In the genomic region with DNA sequence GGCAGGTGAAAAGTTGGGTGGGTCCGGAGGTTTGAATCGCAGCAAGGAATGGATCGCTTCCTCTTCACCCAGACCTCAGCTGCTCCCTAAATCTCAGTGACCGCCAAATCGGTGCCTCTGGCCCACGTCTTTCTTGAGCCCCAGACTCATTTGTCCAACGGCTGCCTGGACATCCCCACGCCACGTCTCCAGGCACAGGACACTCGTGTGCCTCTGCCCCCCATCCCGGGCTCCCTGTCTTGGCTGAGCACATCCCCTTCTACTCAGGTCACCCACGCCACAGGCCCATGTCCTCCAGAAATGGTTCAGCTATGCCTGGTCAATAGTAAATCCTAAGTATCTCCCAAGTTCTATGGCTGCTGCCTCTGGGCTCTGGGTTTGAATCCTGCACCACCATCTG, we compare ENCODE assay signal across 16 cellular contexts. TPM values are rescaled to one million over a fixed set of nuclear protein-coding genes. Genes with fewer than 3 reads are reported as not detected.
DNase-seq lines count a peak whose midpoint lies in the region; ATAC-seq and TF ChIP-seq lines count a peak whose summit lies in the region.
"Had no signal": no experiment of that assay in that cellular context is flagged by ENCODE, and none has a peak within 500 bp of the region (broad histone marks: within the 10 kb centered on the region; RNA-seq: fewer than 3 reads in every experiment).

No MANE protein-coding gene starts in this region.

- no peak overlapping the region for H4K5ac ChIP-seq in IMR-90 (ENCODE audit: low read depth, low read length)

- no peak overlapping the region for H3K56ac ChIP-seq in IMR-90 (ENCODE audit: extremely low read depth, insufficient read depth, low read length)

- no peaks in the 10 kb centered on the region for H3K36me3 Mint-ChIP-seq in progenitor cell of endocrine pancreas (ENCODE audit: insufficient read depth)

- in situ Hi-C loops in IMR-90 (cut with MboI; ENCODE audit: low sequenced_read_pairs), result no loop called here

- no peak overlapping the region for H3K14ac ChIP-seq in IMR-90 (replicated peaks; ENCODE audit: low read depth, low read length)

- peaks cover 2% of the 10 kb centered on the region for H3K27me3 Mint-ChIP-seq in progenitor cell of endocrine pancreas

- no peak overlapping the region for H3K27ac ChIP-seq in IMR-90 (ENCODE audit: insufficient read depth, low read length)
- peak overlapping the region; percentile 26 to 91 for H3K27ac ChIP-seq in coronary artery
- H3K27ac ChIP-seq in prostate gland, result peak overlapping the region; percentile 1 to 24
- H3K27ac ChIP-seq in testis, result peak overlapping the region; percentile 46 to 67
- H3K27ac ChIP-seq: C4-2B had no signal

- H2BK15ac ChIP-seq in IMR-90 (ENCODE audit: low read depth, low read length), result no peak overlapping the region

- H3K36me3 ChIP-seq in IMR-90 (ENCODE audit: control insufficient read depth, insufficient read depth, low read length) (no peaks in the 10 kb centered on the region), prostate gland (no peaks in the 10 kb centered on the region), testis (ENCODE audit: low read depth, missing control alignments) (no peaks in the 10 kb centered on the region)

- POLR2A ChIA-PET in IMR-90 (lab: Charles Lee; ENCODE audit: unreplicated experiment), result no interaction called here

- no peaks in the 10 kb centered on the region for H3K27me3 ChIP-seq in IMR-90 (ENCODE audit: control insufficient read depth, insufficient read depth, low read length)
- no peaks in the 10 kb centered on the region for H3K27me3 ChIP-seq in prostate gland (replicated peaks; ENCODE audit: insufficient read depth)
- H3K27me3 ChIP-seq in testis, result no peaks in the 10 kb centered on the region

- peak overlapping the region; percentile 40 for H2AK5ac ChIP-seq in IMR-90 (ENCODE audit: low read depth, low read length)

- no TSS peak for BruUV-seq in IMR-90 (replicated peaks; lab: Mats Ljungman, UMichigan)

- DNase-seq in IMR-90 (no peak), coronary artery (ENCODE audit: low spot score) (no peak), prostate gland (ENCODE audit: low spot score) (no peak), testis (no peak), progenitor cell of endocrine pancreas (ENCODE audit: low spot score, unreplicated experiment) (no peak), COLO668 (lab: John Stamatoyannopoulos, UW; ENCODE audit: unreplicated experiment) (no peak)
- no peak for DNase-seq in stimulated activated naive CD8-positive, alpha-beta T cell treated with anti-CD3 and anti-CD28 coated beads, Interleukin-15, Interleukin-2, amounts not matched to agents 100 U/mL and 50 U/mL, for 24 hours
- DNase-seq in stimulated activated CD4-positive, alpha-beta T cell treated with anti-CD3 and anti-CD28 coated beads, Interleukin-12 subunit alpha, Interleukin-12 subunit beta, amount 100 ng/mL, for 4 hours, result no peak
- DNase-seq: COR-L47; MV-4-11; NK-92 treated with Interleukin-12 subunit alpha and Interleukin-12 subunit beta, amount 100 ng/mL, for 24 hours; OCI-M1; RPMI8226 had no signal

- CTCF ChIA-PET in IMR-90 (lab: Yijun Ruan, JAX), result no interaction called here

- H3K9me3 Mint-ChIP-seq in progenitor cell of endocrine pancreas (ENCODE audit: low read depth), result no peaks in the 10 kb centered on the region
- H3K9me3 Mint-ChIP-seq: GM23338 had no signal

- H3K9ac ChIP-seq in IMR-90 (ENCODE audit: low read depth, low read length), result no peak overlapping the region

- H3K18ac ChIP-seq in IMR-90 (ENCODE audit: low read depth, low read length), result no peak overlapping the region

- H2BK5ac ChIP-seq in IMR-90 (ENCODE audit: low read depth, low read length, poor library complexity, severe bottlenecking), result no peak overlapping the region

- no peak overlapping the region for H3K4me3 ChIP-seq in IMR-90 (ENCODE audit: insufficient read depth, low read depth, low read length)
- no peak overlapping the region for H3K4me3 ChIP-seq in coronary artery
- no peak overlapping the region for H3K4me3 ChIP-seq in prostate gland
- no peak overlapping the region for H3K4me3 ChIP-seq in testis
- H3K4me3 ChIP-seq: GM23338, K562 had no signal

- no peak overlapping the region for H3K27ac Mint-ChIP-seq in progenitor cell of endocrine pancreas
- H3K27ac Mint-ChIP-seq: GM23338 had no signal

- no peak for TF ChIP-seq CTCF in IMR-90 (conservative IDR thresholded peaks at IDR 0.05; ENCODE audit: low read depth, low read length)
- TF ChIP-seq CTCF in coronary artery (IDR thresholded peaks at IDR 0.05), result no peak
- no peak for TF ChIP-seq CTCF in prostate gland (IDR thresholded peaks at IDR 0.05)
- TF ChIP-seq CTCF in testis (IDR thresholded peaks at IDR 0.05), result no peak
- no peak for TF ChIP-seq CTCF in progenitor cell of endocrine pancreas (IDR thresholded peaks at IDR 0.05; ENCODE audit: unreplicated experiment)

- dilution Hi-C loops in IMR-90 (cut with HindIII; ENCODE audit: low sequenced_read_pairs, unreplicated experiment), result no loop called here

- no peak overlapping the region for H3K23ac ChIP-seq in IMR-90 (ENCODE audit: low read depth, low read length)

- H4K20me1 ChIP-seq in IMR-90 (ENCODE audit: insufficient read depth, low read length), result no peaks in the 10 kb centered on the region

- no peak for ATAC-seq in IMR-90 (ENCODE audit: low read depth)
- no peak for ATAC-seq in stimulated activated naive CD8-positive, alpha-beta T cell treated with anti-CD3 and anti-CD28 coated beads, Interleukin-15, Interleukin-2, amounts not matched to agents 100 U/mL and 50 U/mL, for 24 hours
- ATAC-seq: GM23338, K562 had no signal

- no peak for TF ChIP-seq RAD21 in IMR-90 (IDR thresholded peaks at IDR 0.05; ENCODE audit: low read length)

- no peak overlapping the region for H2AFZ ChIP-seq in IMR-90 (replicated peaks; ENCODE audit: low read length, poor library complexity)
- H2AFZ ChIP-seq: GM23338 had no signal

- H3K4me1 ChIP-seq in IMR-90 (ENCODE audit: control insufficient read depth, insufficient read depth, low read length) (peaks cover 15% of the 10 kb centered on the region), prostate gland (replicated peaks) (peaks cover 9% of the 10 kb centered on the region), testis (peaks cover 68% of the 10 kb centered on the region)

- intact Hi-C loops in IMR-90 (cut with micrococcal nuclease) (no loop called here), prostate gland (cut with DNase I) (loop anchor here (5.0 kb wide), 2 partner anchors 193 to 303 kb away; partner anchors contain the start of gene PHF11), testis (cut with DNase I; ENCODE audit: low total_unique reads) (loop anchor here (5.0 kb wide), 1 partner anchor 133 kb away; no protein-coding TSS in a partner anchor)

- H4K8ac ChIP-seq in IMR-90 (ENCODE audit: low read depth in 2 of 2, low read length in 2 of 2), result no peak overlapping the region

- H2BK20ac ChIP-seq in IMR-90 (ENCODE audit: low read depth, low read length), result no peak overlapping the region

- no peak overlapping the region for H3K4me3 Mint-ChIP-seq in progenitor cell of endocrine pancreas (ENCODE audit: low read depth)
- H3K4me3 Mint-ChIP-seq: GM23338 had no signal

- H3K9me1 ChIP-seq in IMR-90 (ENCODE audit: insufficient read depth, low read length), result peaks cover 18% of the 10 kb centered on the region

- H3K4ac ChIP-seq in IMR-90 (ENCODE audit: low read depth, low read length), result no peak overlapping the region

- no peak for TF ChIP-seq POLR2A in IMR-90 (IDR thresholded peaks at IDR 0.05; ENCODE audit: low read depth, low read length)
- TF ChIP-seq POLR2A in prostate gland (IDR thresholded peaks at IDR 0.05), result no peak
- TF ChIP-seq POLR2A in testis (IDR thresholded peaks at IDR 0.05), result no peak

- H3K9me3 ChIP-seq in IMR-90 (ENCODE audit: control insufficient read depth, insufficient read depth, low read length), result no peaks in the 10 kb centered on the region
- H3K9me3 ChIP-seq in prostate gland, result no peaks in the 10 kb centered on the region
- no peaks in the 10 kb centered on the region for H3K9me3 ChIP-seq in testis

- WGBS in IMR-90 (ENCODE audit: extremely low coverage in 2 of 2, insufficient read length in 1 of 2), 2 experiments, result 94% methylated on average over 8 of the region's 12 CpGs; no CpG with 5 or more reads in 1 of the 2 experiments
- WGBS in prostate gland, result 95% methylated on average over 12 of the region's 12 CpGs
- WGBS in testis, 2 donors, result 95 to 96% methylated on average over 12 of the region's 12 CpGs

- H3K79me1 ChIP-seq in IMR-90 (ENCODE audit: low read depth in 1 of 2, low read length in 2 of 2), result peaks cover 0 to 3% of the 10 kb centered on the region in 2 experiments; a peak in 1 of 4 replicates

- no peak overlapping the region for H2AK9ac ChIP-seq in IMR-90 (replicated peaks; ENCODE audit: low read depth, low read length, poor library complexity)

- H3K4me2 ChIP-seq in IMR-90 (ENCODE audit: low read depth, low read length), result no peak overlapping the region
- H3K4me2 ChIP-seq: GM23338 had no signal

- H3K4me1 Mint-ChIP-seq in progenitor cell of endocrine pancreas (ENCODE audit: low read depth), result peaks cover 23% of the 10 kb centered on the region

- no peak overlapping the region; the same call in 1 of the 2 replicates for H4K91ac ChIP-seq in IMR-90 (ENCODE audit: insufficient read depth, low read depth, low read length)

- 0 out of 2 replicates have a peak overlapping the region, but pooled peaks have one; percentile 41 for H2BK120ac ChIP-seq in IMR-90 (ENCODE audit: low read depth, low read length)

TF ChIP-seq in IMR-90, 13 proteins besides CTCF, POLR2A, EP300 and RAD21 (continues in another document):
- TF ChIP-seq SMC3 (IDR thresholded peaks at IDR 0.05; ENCODE audit: low read depth, low read length) (no peak), BHLHE40 (IDR thresholded peaks at IDR 0.05; ENCODE audit: low read depth, low read length) (no peak), NFE2L2 (IDR thresholded peaks at IDR 0.05; ENCODE audit: low read depth, low read length) (no peak), CHD1 (IDR thresholded peaks at IDR 0.05; ENCODE audit: low read depth, low read length) (no peak), ELK1 (IDR thresholded peaks at IDR 0.05; ENCODE audit: borderline replicate concordance, low read depth, low read length) (no peak), RCOR1 (IDR thresholded peaks at IDR 0.05; ENCODE audit: insufficient replicate concordance, low read length) (no peak)

RNA-seq across cellular contexts. Expression of gene CDADC1, which starts 56.6 kb away (rescaled TPM):
- total RNA-seq in IMR-90 (2012; rRNA removed), result 0.54 and 0.83 TPM in 2 replicates
- polyA plus RNA-seq in IMR-90 (2012; rRNA removed), result 2.6 and 2.7 TPM in 2 replicates
- 1.1 and 1.3 TPM in 2 replicates for polyA plus RNA-seq in IMR-90 (2012; cell fraction: cytosol; rRNA removed)
- 0.83 and 3.4 TPM in 2 replicates for polyA plus RNA-seq in IMR-90 (2012; cell fraction: nucleus; rRNA removed; ENCODE audit: low replicate concordance)
- total RNA-seq in prostate gland, result 1 to 10 TPM; 2.0 to 6.1 TPM
- 10 to 100 TPM; 18.5 to 33.2 TPM for total RNA-seq in testis
- polyA plus RNA-seq in testis (ENCODE audit: insufficient read depth, low read depth, low replicate concordance), result 32.5 TPM
- total RNA-seq in progenitor cell of endocrine pancreas, result 11.7 and 13.9 TPM in 2 replicates
